In genomic region chr7:92133737-92134270, GRCh38 we compare ENCODE assay signal across 8 cellular contexts. TPM values are rescaled to one million over a fixed set of nuclear protein-coding genes. Genes with fewer than 3 reads are reported as not detected.
DNase-seq lines count a peak whose midpoint lies in the region; ATAC-seq and TF ChIP-seq lines count a peak whose summit lies in the region.

No MANE protein-coding gene starts in this region.

- peak; percentile 91 for DNase-seq in NCI-H82 (lab: John Stamatoyannopoulos, UW)
- DNase-seq in activated T-cell treated with anti-CD3 and anti-CD28 coated beads for 1 hour (ENCODE audit: low read depth): peak; percentile 36
- DNase-seq in epithelial cell of prostate (ENCODE audit: low read depth, low spot score): no peak
- peak; percentile 83 to 85 (median 83) for DNase-seq in mucosa of descending colon
- DNase-seq in stimulated activated CD8-positive, alpha-beta memory T cell treated with anti-CD3 and anti-CD28 coated beads, Interleukin-4, amount 100 ng/mL, for 24 hours (ENCODE audit: low read depth): peak; percentile 45

- ATAC-seq in GM19043 (IDR thresholded peaks at IDR 0.05; ENCODE audit: low read depth, unreplicated experiment) (peak; percentile 19), HG03439 (IDR thresholded peaks at IDR 0.05; ENCODE audit: unreplicated experiment) (peak; percentile 35), mucosa of descending colon (peak; percentile 55)

- peak overlapping the region; percentile 91 for H3K27ac ChIP-seq in BLaER1
- H3K27ac ChIP-seq in epithelial cell of prostate: peak overlapping the region; percentile 91

- H3K9ac ChIP-seq in BLaER1: peak overlapping the region; percentile 87

- peaks cover 26% of the 10 kb centered on the region for H3K4me1 ChIP-seq in BLaER1
- H3K4me1 ChIP-seq in mucosa of descending colon (ENCODE audit: low read depth): peaks cover 12% of the 10 kb centered on the region

- intact Hi-C loops in mucosa of descending colon (cut with DNase I, micrococcal nuclease): no loop called here

- H3K4me3 ChIP-seq in BLaER1 (peak overlapping the region; percentile 89), mucosa of descending colon (peak overlapping the region; percentile 93)

- peak overlapping the region; percentile 83 for H3K4me2 ChIP-seq in BLaER1

- H3K36me3 ChIP-seq in BLaER1 (peaks cover 19% of the 10 kb centered on the region), mucosa of descending colon (ENCODE audit: low read depth) (no peaks in the 10 kb centered on the region)

- peaks cover 19% of the 10 kb centered on the region; the same call in 1 of the 2 replicates for H4K20me1 ChIP-seq in BLaER1

- no peaks in the 10 kb centered on the region for H3K27me3 ChIP-seq in BLaER1

- peak; percentile 79 for TF ChIP-seq CTCF in mucosa of descending colon (IDR thresholded peaks at IDR 0.05)

- H3K9me3 ChIP-seq in BLaER1 (no peaks in the 10 kb centered on the region), mucosa of descending colon (no peaks in the 10 kb centered on the region)

RNA-seq across cellular contexts. Expression of gene CYP51A1, which starts 0.5 kb away (rescaled TPM):
- 100 to 1,000 TPM in 2 of 3 donors, 10 to 100 TPM in 1; 73.2 to 181 (median 133) TPM for total RNA-seq in mucosa of descending colon

RNA-seq across cellular contexts. Expression of gene LRRD1, which starts 45.1 kb away (rescaled TPM):
- total RNA-seq in mucosa of descending colon: under 1 TPM in 1 of 3 donors, not detected in 2; 0.09 TPM
